ENCODE assay signal across 21 cellular contexts in the genomic region with DNA sequence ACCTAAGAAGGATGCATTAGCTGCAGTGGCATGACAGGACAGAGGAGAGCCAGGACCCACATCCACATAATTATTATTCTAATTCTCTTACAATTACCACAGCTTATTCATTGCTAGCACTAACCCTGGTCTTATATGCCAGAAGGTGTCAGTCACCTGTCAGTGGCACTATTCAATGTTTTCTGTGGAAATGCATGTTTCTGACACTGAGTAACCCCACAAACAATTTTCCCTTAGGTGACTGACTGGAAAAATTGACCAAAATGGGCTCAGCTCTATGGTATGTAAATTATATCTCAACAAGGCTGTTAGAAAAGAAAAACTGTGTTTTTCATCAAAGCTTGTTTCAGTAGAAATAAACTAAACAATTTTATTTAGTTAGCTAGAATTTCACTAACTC.
DNase-seq lines count a peak whose midpoint lies in the region; ATAC-seq and TF ChIP-seq lines count a peak whose summit lies in the region.
"Had no signal": no experiment of that assay in that cellular context is flagged by ENCODE, and none has a peak within 500 bp of the region (broad histone marks: within the 10 kb centered on the region; RNA-seq: fewer than 3 reads in every experiment).

No MANE protein-coding gene starts in this region.

- ATAC-seq in CD4-positive, CD25-positive, alpha-beta regulatory T cell (ENCODE audit: low read depth in 2 of 2): no peak
- no peak for ATAC-seq in SK-N-SH treated with all-trans-retinoic acid at 6 μM for 48 hours
- ATAC-seq: GM12878, HCT116 had no signal

- CTCF ChIA-PET in activated naive CD4-positive, alpha-beta T cell treated with anti-CD3 and anti-CD28 coated beads for 36 hours (lab: Charles Lee): interaction anchor here (1.0 to 2.3 kb wide), 5 partner anchors 14 to 47 kb away, joined by 3 to 13 read pairs (median 3); no protein-coding TSS in a partner anchor
- CTCF ChIA-PET in HEK293T (lab: Yijun Ruan, JAX): no interaction called here

- no peaks in the 10 kb centered on the region for H4K20me1 ChIP-seq in neural cell (ENCODE audit: insufficient read depth)
- H4K20me1 ChIP-seq: BLaER1 had no signal

- intact Hi-C loops in activated naive CD4-positive, alpha-beta T cell treated with anti-CD3 and anti-CD28 coated beads for 36 hours (cut with micrococcal nuclease): no loop called here

- H3K4me2 ChIP-seq in neural cell (ENCODE audit: low read length): no peak overlapping the region
- H3K4me2 ChIP-seq: BLaER1 had no signal

- H3K9ac ChIP-seq in neural cell (ENCODE audit: low read length): no peak overlapping the region
- H3K9ac ChIP-seq: BLaER1 had no signal

- no peaks in the 10 kb centered on the region for H3K79me2 ChIP-seq in neural cell (replicated peaks; ENCODE audit: insufficient read depth, low read length)

- peak overlapping the region; percentile 35 for H3K27ac ChIP-seq in CD4-positive, CD25-positive, alpha-beta regulatory T cell (ENCODE audit: insufficient read depth, low read length, poor library complexity, severe bottlenecking)
- no peak overlapping the region for H3K27ac ChIP-seq in neural cell (ENCODE audit: low read length)
- H3K27ac ChIP-seq: BLaER1 had no signal

- no peak overlapping the region for H2AFZ ChIP-seq in neural cell (ENCODE audit: low read depth, low read length)

- no peaks in the 10 kb centered on the region for H3K27me3 ChIP-seq in CD4-positive, CD25-positive, alpha-beta regulatory T cell (ENCODE audit: control insufficient read depth, insufficient read depth, low read length)
- H3K27me3 ChIP-seq in neural cell (ENCODE audit: insufficient read depth, low read depth, low read length): no peaks in the 10 kb centered on the region
- H3K27me3 ChIP-seq: BLaER1 had no signal

- H3K36me3 Mint-ChIP-seq in activated naive CD4-positive, alpha-beta T cell treated with anti-CD3 and anti-CD28 coated beads, Interleukin-2, amount 50 U/mL, for 24 hours: peaks cover 34% of the 10 kb centered on the region
- peaks cover 66% of the 10 kb centered on the region for H3K36me3 Mint-ChIP-seq in activated naive CD4-positive, alpha-beta T cell treated with anti-CD3 and anti-CD28 coated beads for 36 hours (ENCODE audit: low read depth)
- peaks cover 48% of the 10 kb centered on the region for H3K36me3 Mint-ChIP-seq in CD4-positive, CD25-positive, alpha-beta regulatory T cell

- no peaks in the 10 kb centered on the region for H3K9me2 ChIP-seq in neural cell (ENCODE audit: insufficient read depth, low read length)

- peaks cover 49% of the 10 kb centered on the region for H3K4me1 ChIP-seq in CD4-positive, CD25-positive, alpha-beta regulatory T cell (ENCODE audit: control insufficient read depth, insufficient read depth, low read length, poor library complexity, severe bottlenecking)

- no peak for TF ChIP-seq RAD21 in neural cell (conservative IDR thresholded peaks at IDR 0.05)

- POLR2A ChIA-PET in HEK293T (lab: Yijun Ruan, JAX): no interaction called here

- no peaks in the 10 kb centered on the region for H3K9me3 Mint-ChIP-seq in activated naive CD4-positive, alpha-beta T cell treated with anti-CD3 and anti-CD28 coated beads, Interleukin-2, amount 50 U/mL, for 24 hours
- peaks cover 15% of the 10 kb centered on the region for H3K9me3 Mint-ChIP-seq in activated naive CD4-positive, alpha-beta T cell treated with anti-CD3 and anti-CD28 coated beads for 36 hours
- H3K9me3 Mint-ChIP-seq in CD4-positive, CD25-positive, alpha-beta regulatory T cell: peaks cover 0 to 6% (median 0%) of the 10 kb centered on the region in 7 donors

- peak overlapping the region; percentile 81 for H3K27ac Mint-ChIP-seq in activated naive CD4-positive, alpha-beta T cell treated with anti-CD3 and anti-CD28 coated beads, Interleukin-2, amount 50 U/mL, for 24 hours
- no peak overlapping the region for H3K27ac Mint-ChIP-seq in activated naive CD4-positive, alpha-beta T cell treated with anti-CD3 and anti-CD28 coated beads for 36 hours
- peak overlapping the region in 1 of 3 donors; percentile 59 for H3K27ac Mint-ChIP-seq in CD4-positive, CD25-positive, alpha-beta regulatory T cell
- H3K27ac Mint-ChIP-seq: CD14-positive monocyte; CD8-positive, alpha-beta memory T cell had no signal

- peaks cover 90% of the 10 kb centered on the region for H3K4me1 Mint-ChIP-seq in activated naive CD4-positive, alpha-beta T cell treated with anti-CD3 and anti-CD28 coated beads, Interleukin-2, amount 50 U/mL, for 24 hours
- peaks cover 75% of the 10 kb centered on the region for H3K4me1 Mint-ChIP-seq in activated naive CD4-positive, alpha-beta T cell treated with anti-CD3 and anti-CD28 coated beads for 36 hours (ENCODE audit: low read depth)
- H3K4me1 Mint-ChIP-seq in CD4-positive, CD25-positive, alpha-beta regulatory T cell: peaks cover 32 to 88% (median 61%) of the 10 kb centered on the region in 4 donors

- no peak for DNase-seq in activated naive CD4-positive, alpha-beta T cell treated with anti-CD3 and anti-CD28 coated beads for 36 hours
- DNase-seq in CD4-positive, CD25-positive, alpha-beta regulatory T cell: no peak
- DNase-seq in astrocyte of the hippocampus (ENCODE audit: low read depth, low spot score) (peak; percentile 49), HEK293T (ENCODE audit: extremely low spot score) (no peak), T-helper 9 cell (no peak)
- DNase-seq: 8988T; CD8-positive, alpha-beta memory T cell; COR-L47; DMS 273 treated with DMSO at 0.1 percent for 48 hours; DMS53; DND-41; EL; GOT3; H7 had no signal

- no peak overlapping the region for H3K4me3 ChIP-seq in CD4-positive, CD25-positive, alpha-beta regulatory T cell (ENCODE audit: low read depth, low read length)
- no peak overlapping the region for H3K4me3 ChIP-seq in neural cell (ENCODE audit: low read length)
- H3K4me3 ChIP-seq: BLaER1, GM12878 had no signal

- TF ChIP-seq EP300 in neural cell (conservative IDR thresholded peaks at IDR 0.05; ENCODE audit: poor library complexity, severe bottlenecking): peak; percentile 96

- H3F3A ChIP-seq in neural cell (ENCODE audit: insufficient read depth, low read length, poor library complexity, severe bottlenecking): peaks cover 2% of the 10 kb centered on the region

- H3K9me3 ChIP-seq in CD4-positive, CD25-positive, alpha-beta regulatory T cell (ENCODE audit: control insufficient read depth in 2 of 2, low read length in 2 of 2): peaks cover 7 to 8% of the 10 kb centered on the region in 2 experiments
- H3K9me3 ChIP-seq in neural cell (ENCODE audit: low read length): no peaks in the 10 kb centered on the region

- no peaks in the 10 kb centered on the region for H3K27me3 Mint-ChIP-seq in activated naive CD4-positive, alpha-beta T cell treated with anti-CD3 and anti-CD28 coated beads, Interleukin-2, amount 50 U/mL, for 24 hours
- no peaks in the 10 kb centered on the region for H3K27me3 Mint-ChIP-seq in activated naive CD4-positive, alpha-beta T cell treated with anti-CD3 and anti-CD28 coated beads for 36 hours (ENCODE audit: low read depth)
- no peaks in the 10 kb centered on the region for H3K27me3 Mint-ChIP-seq in CD4-positive, CD25-positive, alpha-beta regulatory T cell

- no peak overlapping the region for H3K4me3 Mint-ChIP-seq in activated naive CD4-positive, alpha-beta T cell treated with anti-CD3 and anti-CD28 coated beads, Interleukin-2, amount 50 U/mL, for 24 hours
- no peak overlapping the region for H3K4me3 Mint-ChIP-seq in activated naive CD4-positive, alpha-beta T cell treated with anti-CD3 and anti-CD28 coated beads for 36 hours
- peak overlapping the region in 1 of 4 donors; percentile 41 for H3K4me3 Mint-ChIP-seq in CD4-positive, CD25-positive, alpha-beta regulatory T cell
- H3K4me3 Mint-ChIP-seq: CD14-positive monocyte; CD8-positive, alpha-beta memory T cell had no signal

- peaks cover 43% of the 10 kb centered on the region for H3K36me3 ChIP-seq in CD4-positive, CD25-positive, alpha-beta regulatory T cell (ENCODE audit: control insufficient read depth, insufficient read depth, low read length)
- H3K36me3 ChIP-seq in neural cell (ENCODE audit: insufficient read depth, low read length): peaks cover 2% of the 10 kb centered on the region

- no peak for TF ChIP-seq CTCF in neural cell (IDR thresholded peaks at IDR 0.05; ENCODE audit: poor library complexity, severe bottlenecking)

TF ChIP-seq in neural cell, 6 proteins besides CTCF, POLR2A, EP300 and RAD21 (continues in another document):
- TF ChIP-seq POLR2AphosphoS5 (IDR thresholded peaks at IDR 0.05): peak; percentile 82

TF ChIP-seq in SK-N-SH treated with all-trans-retinoic acid at 6 μM for 48 hours, 23 proteins besides CTCF, POLR2A, EP300 and RAD21 (continues in another document):
- TF ChIP-seq OSR1 (CRISPR knock-in tag; IDR thresholded peaks at IDR 0.05) (no peak), ARNTL (CRISPR knock-in tag; IDR thresholded peaks at IDR 0.05; ENCODE audit: borderline replicate concordance, low read depth) (no peak), GLIS3 (CRISPR knock-in tag; IDR thresholded peaks at IDR 0.05) (no peak)

TF ChIP-seq in HEK293T, 16 proteins besides CTCF, POLR2A, EP300 and RAD21:
- no peak for TF ChIP-seq ELF4 (IDR thresholded peaks at IDR 0.05)
